Comparison of ENCODE assay signal across 2 cellular contexts in the genomic region with DNA sequence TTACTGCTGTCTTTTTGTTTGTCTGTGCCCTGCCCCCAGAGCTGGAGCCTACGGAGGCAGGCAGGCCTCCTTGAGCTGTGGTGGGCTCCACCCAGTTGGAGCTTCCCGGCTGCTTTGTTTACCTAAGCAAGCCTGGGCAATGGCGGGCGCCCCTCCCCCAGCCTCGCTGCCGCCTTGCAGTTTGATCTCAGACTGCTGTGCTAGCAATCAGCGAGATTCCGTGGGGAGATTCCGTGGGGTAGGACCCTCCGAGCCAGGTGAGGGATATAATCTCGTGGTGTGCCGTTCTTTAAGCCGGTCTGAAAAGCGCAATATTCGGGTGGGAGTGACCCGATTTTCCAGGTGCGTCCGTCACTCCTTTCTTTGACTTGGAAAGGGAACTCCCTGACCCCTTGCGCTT.
TF ChIP-seq lines count a peak whose summit lies in the region.
"Not testable (repeated sequence)": the region's sequence is repeated elsewhere in the genome, so short reads cannot be mapped to it uniquely, and the experiment has no call there.

No MANE protein-coding gene starts in this region.

TF ChIP-seq in K562, 482 proteins besides CTCF, POLR2A, EP300 and RAD21:
- peak in 1 of 2 experiments; percentile 78; a peak in 2 of 4 replicates for TF ChIP-seq FOXA3 (CRISPR knock-in tag; conservative IDR thresholded peaks at IDR 0.05 in 1 of 2, IDR thresholded peaks at IDR 0.05 in 1 of 2)
- peak; percentile 19 to 20; a peak in 1 of 4 replicates for TF ChIP-seq FOXK2 (conservative IDR thresholded peaks at IDR 0.05 in 1 of 2, IDR thresholded peaks at IDR 0.05 in 1 of 2; ENCODE audit: low read depth in 2 of 2)
- TF ChIP-seq SMAD4 (CRISPR knock-in tag; conservative IDR thresholded peaks at IDR 0.05) = 0 out of 2 replicates have a peak, but pooled peaks have one; percentile 18

TF ChIP-seq in HepG2, 621 proteins besides CTCF, POLR2A, EP300 and RAD21:
- TF ChIP-seq FOXA1 (IDR thresholded peaks at IDR 0.05) = not testable (repeated sequence)
- peak; percentile 30; the same call in 1 of the 2 replicates for TF ChIP-seq FOXA1 (CRISPR knock-in tag; IDR thresholded peaks at IDR 0.05)
- TF ChIP-seq, protein P1, sequence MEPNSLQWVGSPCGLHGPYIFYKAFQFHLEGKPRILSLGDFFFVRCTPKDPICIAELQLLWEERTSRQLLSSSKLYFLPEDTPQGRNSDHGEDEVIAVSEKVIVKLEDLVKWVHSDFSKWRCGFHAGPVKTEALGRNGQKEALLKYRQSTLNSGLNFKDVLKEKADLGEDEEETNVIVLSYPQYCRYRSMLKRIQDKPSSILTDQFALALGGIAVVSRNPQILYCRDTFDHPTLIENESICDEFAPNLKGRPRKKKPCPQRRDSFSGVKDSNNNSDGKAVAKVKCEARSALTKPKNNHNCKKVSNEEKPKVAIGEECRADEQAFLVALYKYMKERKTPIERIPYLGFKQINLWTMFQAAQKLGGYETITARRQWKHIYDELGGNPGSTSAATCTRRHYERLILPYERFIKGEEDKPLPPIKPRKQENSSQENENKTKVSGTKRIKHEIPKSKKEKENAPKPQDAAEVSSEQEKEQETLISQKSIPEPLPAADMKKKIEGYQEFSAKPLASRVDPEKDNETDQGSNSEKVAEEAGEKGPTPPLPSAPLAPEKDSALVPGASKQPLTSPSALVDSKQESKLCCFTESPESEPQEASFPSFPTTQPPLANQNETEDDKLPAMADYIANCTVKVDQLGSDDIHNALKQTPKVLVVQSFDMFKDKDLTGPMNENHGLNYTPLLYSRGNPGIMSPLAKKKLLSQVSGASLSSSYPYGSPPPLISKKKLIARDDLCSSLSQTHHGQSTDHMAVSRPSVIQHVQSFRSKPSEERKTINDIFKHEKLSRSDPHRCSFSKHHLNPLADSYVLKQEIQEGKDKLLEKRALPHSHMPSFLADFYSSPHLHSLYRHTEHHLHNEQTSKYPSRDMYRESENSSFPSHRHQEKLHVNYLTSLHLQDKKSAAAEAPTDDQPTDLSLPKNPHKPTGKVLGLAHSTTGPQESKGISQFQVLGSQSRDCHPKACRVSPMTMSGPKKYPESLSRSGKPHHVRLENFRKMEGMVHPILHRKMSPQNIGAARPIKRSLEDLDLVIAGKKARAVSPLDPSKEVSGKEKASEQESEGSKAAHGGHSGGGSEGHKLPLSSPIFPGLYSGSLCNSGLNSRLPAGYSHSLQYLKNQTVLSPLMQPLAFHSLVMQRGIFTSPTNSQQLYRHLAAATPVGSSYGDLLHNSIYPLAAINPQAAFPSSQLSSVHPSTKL (CRISPR knock-in tag; IDR thresholded peaks at IDR 0.05) = 0 out of 2 replicates have a peak, but pooled peaks have one; percentile 16
- TF ChIP-seq FOXA3 (CRISPR knock-in tag; IDR thresholded peaks at IDR 0.05) = 0 out of 2 replicates have a peak, but pooled peaks have one; percentile 12
- TF ChIP-seq, protein P2, sequence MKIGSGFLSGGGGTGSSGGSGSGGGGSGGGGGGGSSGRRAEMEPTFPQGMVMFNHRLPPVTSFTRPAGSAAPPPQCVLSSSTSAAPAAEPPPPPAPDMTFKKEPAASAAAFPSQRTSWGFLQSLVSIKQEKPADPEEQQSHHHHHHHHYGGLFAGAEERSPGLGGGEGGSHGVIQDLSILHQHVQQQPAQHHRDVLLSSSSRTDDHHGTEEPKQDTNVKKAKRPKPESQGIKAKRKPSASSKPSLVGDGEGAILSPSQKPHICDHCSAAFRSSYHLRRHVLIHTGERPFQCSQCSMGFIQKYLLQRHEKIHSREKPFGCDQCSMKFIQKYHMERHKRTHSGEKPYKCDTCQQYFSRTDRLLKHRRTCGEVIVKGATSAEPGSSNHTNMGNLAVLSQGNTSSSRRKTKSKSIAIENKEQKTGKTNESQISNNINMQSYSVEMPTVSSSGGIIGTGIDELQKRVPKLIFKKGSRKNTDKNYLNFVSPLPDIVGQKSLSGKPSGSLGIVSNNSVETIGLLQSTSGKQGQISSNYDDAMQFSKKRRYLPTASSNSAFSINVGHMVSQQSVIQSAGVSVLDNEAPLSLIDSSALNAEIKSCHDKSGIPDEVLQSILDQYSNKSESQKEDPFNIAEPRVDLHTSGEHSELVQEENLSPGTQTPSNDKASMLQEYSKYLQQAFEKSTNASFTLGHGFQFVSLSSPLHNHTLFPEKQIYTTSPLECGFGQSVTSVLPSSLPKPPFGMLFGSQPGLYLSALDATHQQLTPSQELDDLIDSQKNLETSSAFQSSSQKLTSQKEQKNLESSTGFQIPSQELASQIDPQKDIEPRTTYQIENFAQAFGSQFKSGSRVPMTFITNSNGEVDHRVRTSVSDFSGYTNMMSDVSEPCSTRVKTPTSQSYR (CRISPR knock-in tag; IDR thresholded peaks at IDR 0.05; ENCODE audit: borderline replicate concordance) = peak; percentile 70
